In genomic region chr16:11256657-11257130, GRCh38 we compare ENCODE assay signal across 10 cellular contexts. TPM values are rescaled to one million over a fixed set of nuclear protein-coding genes. Genes with fewer than 3 reads are reported as not detected.
DNase-seq lines count a peak whose midpoint lies in the region; ATAC-seq and TF ChIP-seq lines count a peak whose summit lies in the region.
"Had no signal": no experiment of that assay in that cellular context is flagged by ENCODE, and none has a peak within 500 bp of the region (broad histone marks: within the 10 kb centered on the region; RNA-seq: fewer than 3 reads in every experiment).

No MANE protein-coding gene starts in this region.

- 0 to 1% methylated on average over 17 to 32 of the region's 32 CpGs for WGBS in lung, 2 donors

- no peaks in the 10 kb centered on the region for H3K27me3 ChIP-seq in lung (ENCODE audit: control insufficient read depth, insufficient read depth)

- H3K27ac ChIP-seq in lung (ENCODE audit: low read depth in 1 of 2, low read length in 1 of 2), result peak overlapping the region; percentile 97 to 98

- peaks cover 0 to 4% of the 10 kb centered on the region in 2 donors for H3K36me3 ChIP-seq in lung (ENCODE audit: control insufficient read depth in 2 of 2, insufficient read depth in 2 of 2, low read length in 2 of 2)

- H3K9me3 ChIP-seq in lung (ENCODE audit: control insufficient read depth in 2 of 2, insufficient read depth in 1 of 2, low read length in 1 of 2), result no peaks in the 10 kb centered on the region

- TF ChIP-seq CTCF in lung (IDR thresholded peaks at IDR 0.05; ENCODE audit: control extremely low read depth, extremely low read depth), result no peak

- peak overlapping the region; percentile 96 for H3K4me3 Mint-ChIP-seq in stimulated activated naive CD8-positive, alpha-beta T cell treated with anti-CD3 and anti-CD28 coated beads, Interleukin-15, Interleukin-2, amounts not matched to agents 100 ng/mL and 50 ng/mL, for 24 hours

- H3K4me1 Mint-ChIP-seq in stimulated activated naive CD8-positive, alpha-beta T cell treated with anti-CD3 and anti-CD28 coated beads, Interleukin-15, Interleukin-2, amounts not matched to agents 100 ng/mL and 50 ng/mL, for 24 hours (ENCODE audit: low read depth), result peaks cover 51% of the 10 kb centered on the region

- peak; percentile 12 for ATAC-seq in lung (ENCODE audit: insufficient read depth, low FRiP score)
- ATAC-seq in GM18505 (IDR thresholded peaks at IDR 0.05; ENCODE audit: unreplicated experiment), result no peak
- no peak for ATAC-seq in GM21723 (IDR thresholded peaks at IDR 0.05; ENCODE audit: unreplicated experiment)

- peak; percentile 26 for DNase-seq in NCI-H1436 (lab: John Stamatoyannopoulos, UW)
- DNase-seq in NCI-H1436 treated with DMSO at 0.1 percent for 48 hours (lab: John Stamatoyannopoulos, UW), result no peak
- peak; percentile 21 for DNase-seq in T-helper 9 cell
- DNase-seq in ecto neural progenitor cell (ENCODE audit: low spot score), result peak; percentile 79
- DNase-seq in lung (ENCODE audit: low spot score), result peak; percentile 63

- no peaks in the 10 kb centered on the region for H3K9me3 Mint-ChIP-seq in stimulated activated naive CD8-positive, alpha-beta T cell treated with anti-CD3 and anti-CD28 coated beads, Interleukin-15, Interleukin-2, amounts not matched to agents 100 ng/mL and 50 ng/mL, for 24 hours

- no peak for TF ChIP-seq POLR2A in GM18505 (IDR thresholded peaks at IDR 0.05; ENCODE audit: borderline replicate concordance, extremely low read depth, insufficient read depth, insufficient read length)

- H3K36me3 Mint-ChIP-seq in stimulated activated naive CD8-positive, alpha-beta T cell treated with anti-CD3 and anti-CD28 coated beads, Interleukin-15, Interleukin-2, amounts not matched to agents 100 ng/mL and 50 ng/mL, for 24 hours (ENCODE audit: low read depth), result peaks cover 29% of the 10 kb centered on the region

- H3K4me1 ChIP-seq in lung (ENCODE audit: control insufficient read depth in 2 of 2, insufficient read depth in 2 of 2, low read length in 2 of 2), result peaks cover 0 to 11% of the 10 kb centered on the region in 2 donors

- H3K27me3 Mint-ChIP-seq in stimulated activated naive CD8-positive, alpha-beta T cell treated with anti-CD3 and anti-CD28 coated beads, Interleukin-15, Interleukin-2, amounts not matched to agents 100 ng/mL and 50 ng/mL, for 24 hours, result peaks cover 2% of the 10 kb centered on the region

- H3K4me3 ChIP-seq in lung, result peak overlapping the region; percentile 68

- H3K27ac Mint-ChIP-seq in stimulated activated naive CD8-positive, alpha-beta T cell treated with anti-CD3 and anti-CD28 coated beads, Interleukin-15, Interleukin-2, amounts not matched to agents 100 ng/mL and 50 ng/mL, for 24 hours, result peak overlapping the region; percentile 98

RNA-seq across cellular contexts. Expression of gene SOCS1, which starts 0.7 kb away (rescaled TPM):
- total RNA-seq in lung, result 10 to 100 TPM; 16.7 to 30.5 TPM
- 10 to 100 TPM; 13.8 to 39.7 TPM for polyA plus RNA-seq in lung

RNA-seq across cellular contexts. Expression of gene TNP2, which starts 12.4 kb away (rescaled TPM):
- not detected for total RNA-seq in lung
- not detected for polyA plus RNA-seq in lung
- total RNA-seq: Daoy, dermis microvascular lymphatic vessel endothelial cell had no signal

RNA-seq across cellular contexts. Expression of gene PRM3, which starts 16.7 kb away (rescaled TPM):
- not detected for total RNA-seq in lung
- polyA plus RNA-seq in lung, result not detected
- total RNA-seq: Daoy, dermis microvascular lymphatic vessel endothelial cell had no signal

RNA-seq across cellular contexts. Expression of gene PRM2, which starts 19.6 kb away (rescaled TPM):
- total RNA-seq in lung, result not detected
- polyA plus RNA-seq in lung, result not detected
- total RNA-seq: Daoy, dermis microvascular lymphatic vessel endothelial cell had no signal

RNA-seq across cellular contexts. Expression of gene PRM1, which starts 24.4 kb away (rescaled TPM):
- total RNA-seq in lung, result not detected
- polyA plus RNA-seq in lung, result not detected
- total RNA-seq: Daoy, dermis microvascular lymphatic vessel endothelial cell had no signal
